Comparison of ENCODE assay signal across 8 cellular contexts in genomic region chr9:37486616-37487544, GRCh38. TPM values are rescaled to one million over a fixed set of nuclear protein-coding genes. Genes with fewer than 3 reads are reported as not detected.
DNase-seq lines count a peak whose midpoint lies in the region; ATAC-seq and TF ChIP-seq lines count a peak whose summit lies in the region.

No MANE protein-coding gene starts in this region.

- intact Hi-C loops in left ventricle myocardium inferior (cut with micrococcal nuclease) = no loop called here

- H3K27ac ChIP-seq in BLaER1 = peak overlapping the region; percentile 83
- peak overlapping the region; percentile 79 for H3K27ac ChIP-seq in left ventricle myocardium inferior (replicated peaks)
- peak overlapping the region; percentile 85 for H3K27ac ChIP-seq in rectal smooth muscle tissue (ENCODE audit: low read depth, low read length)

- H3K4me2 ChIP-seq in BLaER1 = peak overlapping the region; percentile 96

- H3K27me3 ChIP-seq in BLaER1 (no peaks in the 10 kb centered on the region), left ventricle myocardium inferior (ENCODE audit: low read depth) (no peaks in the 10 kb centered on the region), rectal smooth muscle tissue (ENCODE audit: control insufficient read depth, insufficient read depth, low read length) (no peaks in the 10 kb centered on the region)

- peak overlapping the region; percentile 90 for H3K4me3 Mint-ChIP-seq in activated naive CD8-positive, alpha-beta T cell treated with anti-CD3 and anti-CD28 coated beads, Interleukin-2, amount 50 U/mL, for 24 hours

- peaks cover under 1% of the 10 kb centered on the region for H3K27me3 Mint-ChIP-seq in activated naive CD8-positive, alpha-beta T cell treated with anti-CD3 and anti-CD28 coated beads, Interleukin-2, amount 50 U/mL, for 24 hours

- H3K4me1 ChIP-seq in BLaER1 = peaks cover 39% of the 10 kb centered on the region
- peaks cover 32% of the 10 kb centered on the region for H3K4me1 ChIP-seq in left ventricle myocardium inferior
- H3K4me1 ChIP-seq in rectal smooth muscle tissue (ENCODE audit: control insufficient read depth, insufficient read depth, low read length) = peaks cover 13% of the 10 kb centered on the region

- H3K9me3 Mint-ChIP-seq in activated naive CD8-positive, alpha-beta T cell treated with anti-CD3 and anti-CD28 coated beads, Interleukin-2, amount 50 U/mL, for 24 hours = no peaks in the 10 kb centered on the region

- DNase-seq in HT1080 (ENCODE audit: low read depth) (peak; percentile 37), left ventricle myocardium inferior (peak; percentile 43), NCI-H1930 (lab: John Stamatoyannopoulos, UW) (no peak)
- no peak for DNase-seq in activated naive CD8-positive, alpha-beta T cell treated with anti-CD3 and anti-CD28 coated beads, Interleukin-2, amount 50 U/mL, for 24 hours

- peaks cover 49% of the 10 kb centered on the region for H3K36me3 ChIP-seq in BLaER1
- H3K36me3 ChIP-seq in left ventricle myocardium inferior = peaks cover 34% of the 10 kb centered on the region
- no peaks in the 10 kb centered on the region for H3K36me3 ChIP-seq in rectal smooth muscle tissue (ENCODE audit: control insufficient read depth, insufficient read depth, low read length)

- H3K4me1 Mint-ChIP-seq in activated naive CD8-positive, alpha-beta T cell treated with anti-CD3 and anti-CD28 coated beads, Interleukin-2, amount 50 U/mL, for 24 hours = peaks cover 41% of the 10 kb centered on the region

- no peak for ATAC-seq in activated naive CD8-positive, alpha-beta T cell treated with anti-CD3 and anti-CD28 coated beads, Interleukin-2, amount 50 U/mL, for 24 hours
- ATAC-seq in GM21526 (IDR thresholded peaks at IDR 0.05; ENCODE audit: low FRiP score, unreplicated experiment) (no peak), GM18909 (IDR thresholded peaks at IDR 0.05; ENCODE audit: poor library complexity, unreplicated experiment) (no peak)

- peak overlapping the region; percentile 86 for H3K27ac Mint-ChIP-seq in activated naive CD8-positive, alpha-beta T cell treated with anti-CD3 and anti-CD28 coated beads, Interleukin-2, amount 50 U/mL, for 24 hours

- H3K9ac ChIP-seq in BLaER1 (peak overlapping the region; percentile 85), rectal smooth muscle tissue (ENCODE audit: low read length) (peak overlapping the region; percentile 28)

- H3K36me3 Mint-ChIP-seq in activated naive CD8-positive, alpha-beta T cell treated with anti-CD3 and anti-CD28 coated beads, Interleukin-2, amount 50 U/mL, for 24 hours (ENCODE audit: low read depth) = peaks cover 37% of the 10 kb centered on the region

- no peak for TF ChIP-seq CTCF in left ventricle myocardium inferior (IDR thresholded peaks at IDR 0.05; ENCODE audit: borderline replicate concordance)

- H3K4me3 ChIP-seq in BLaER1 = peak overlapping the region; percentile 84
- peak overlapping the region; percentile 80 for H3K4me3 ChIP-seq in left ventricle myocardium inferior
- peak overlapping the region; percentile 78 for H3K4me3 ChIP-seq in rectal smooth muscle tissue (ENCODE audit: low read length)

- H3K9me3 ChIP-seq in BLaER1 = no peaks in the 10 kb centered on the region
- no peaks in the 10 kb centered on the region for H3K9me3 ChIP-seq in left ventricle myocardium inferior (replicated peaks)

- peaks cover 23% of the 10 kb centered on the region; the same call in 1 of the 2 replicates for H4K20me1 ChIP-seq in BLaER1

RNA-seq across cellular contexts. Expression of gene POLR1E, which starts 1.1 kb away (rescaled TPM):
- total RNA-seq in HT1080 (2014; rRNA removed; shearing (Covaris generic)) = 62.4 and 65.3 TPM in 2 replicates
- polyA plus RNA-seq in HT1080 (2015; cell fraction: cytosol; rRNA removed) = 46.3 and 46.4 TPM in 2 replicates
- 27.3 and 34.5 TPM in 2 replicates for polyA plus RNA-seq in HT1080 (2015; cell fraction: nucleus; rRNA removed)
- 15.8 TPM for total RNA-seq in left ventricle myocardium inferior

RNA-seq across cellular contexts. Expression of gene ZBTB5, which starts 21.6 kb away (rescaled TPM):
- total RNA-seq in HT1080 (2014; rRNA removed; shearing (Covaris generic)) = 5.1 and 5.7 TPM in 2 replicates
- 5.9 and 6.5 TPM in 2 replicates for polyA plus RNA-seq in HT1080 (2015; cell fraction: cytosol; rRNA removed)
- polyA plus RNA-seq in HT1080 (2015; cell fraction: nucleus; rRNA removed) = 13.2 and 13.3 TPM in 2 replicates
- total RNA-seq in left ventricle myocardium inferior = 4.9 TPM

Comparison
In these comparisons a context has a peak if more than half of its experiments do, and no peak if none do; other contexts are left out.
1. DNase-seq: peak in HT1080 (single experiment) and left ventricle myocardium inferior (single experiment); none in activated naive CD8-positive, alpha-beta T cell treated with anti-CD3 and anti-CD28 coated beads, Interleukin-2, amount 50 U/mL, for 24 hours (single experiment) and NCI-H1930 (0 of 2).
2. Peak in every context shown above with its lines, with median percentiles within 50 percentile points of each other: H3K27ac ChIP-seq and H3K4me3 ChIP-seq.